14 cellular contexts compared by ENCODE assay signal in the genomic region with DNA sequence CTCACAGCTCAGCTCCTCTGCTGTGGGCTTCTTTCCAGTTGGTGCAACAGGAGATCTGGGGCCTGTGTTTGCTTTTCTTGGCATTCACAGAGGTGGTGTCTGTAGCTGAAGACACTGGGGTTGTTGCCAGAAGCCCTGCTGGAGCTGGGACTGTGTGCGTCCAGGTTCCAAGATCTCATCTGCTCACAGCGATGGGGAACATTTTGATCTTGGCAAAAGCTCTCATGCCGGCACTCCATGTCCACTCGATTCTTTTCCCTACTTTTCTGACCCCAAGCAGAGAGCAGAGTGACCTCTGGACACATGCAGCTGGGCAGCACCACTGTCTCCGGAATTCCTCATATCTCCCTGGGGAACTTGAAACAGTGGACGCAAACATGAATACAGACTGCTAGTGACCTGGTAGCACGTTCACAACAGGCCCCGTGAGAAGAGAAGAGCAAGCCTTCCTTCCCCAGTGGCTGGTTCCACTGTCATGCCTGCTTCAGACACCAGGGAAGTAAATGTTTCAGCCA. TPM values are rescaled to one million over a fixed set of nuclear protein-coding genes. Genes with fewer than 3 reads are reported as not detected.
A peak's percentile ranks its signal among the peaks of the same experiment; 100 is the strongest.
DNase-seq lines count a peak whose midpoint lies in the region; ATAC-seq and TF ChIP-seq lines count a peak whose summit lies in the region.
"Had no signal": no experiment of that assay in that cellular context is flagged by ENCODE, and none has a peak within 500 bp of the region (broad histone marks: within the 10 kb centered on the region; RNA-seq: fewer than 3 reads in every experiment).

No MANE protein-coding gene starts in this region.

- H4K20me1 ChIP-seq in PC-3 (ENCODE audit: low read length) (no peaks in the 10 kb centered on the region), SK-N-SH (ENCODE audit: insufficient read depth) (no peaks in the 10 kb centered on the region)

- ATAC-seq in esophagus mucosa: peak; percentile 31
- ATAC-seq in PC-3: no peak
- no peak for ATAC-seq in HG03175 (IDR thresholded peaks at IDR 0.05; ENCODE audit: unreplicated experiment)
- ATAC-seq: activated naive CD4-positive, alpha-beta T cell treated with anti-CD3 and anti-CD28 coated beads, Interleukin-2, amount 50 U/mL, for 72 hours had no signal

- H3K9me2 ChIP-seq in PC-3 (replicated peaks; ENCODE audit: low read length): no peaks in the 10 kb centered on the region
- H3K9me2 ChIP-seq in SK-N-SH: no peaks in the 10 kb centered on the region

- H3K4me1 ChIP-seq in testis (peaks cover 11% of the 10 kb centered on the region), PC-3 (ENCODE audit: insufficient read depth, low read length) (no peaks in the 10 kb centered on the region), SK-N-SH (ENCODE audit: control insufficient read depth in 1 of 2, insufficient read depth in 2 of 2, low read depth in 1 of 2, low read length in 1 of 2) (peaks cover 0 to 3% of the 10 kb centered on the region in 2 experiments; a peak in 1 of 4 replicates)
- H3K4me1 ChIP-seq: upper lobe of left lung had no signal

- no peaks in the 10 kb centered on the region for H3K9me3 Mint-ChIP-seq in activated T-helper 2 cell treated with anti-CD3 and anti-CD28 coated beads, Interferon-gamma antibody, Interleukin-2, Interleukin-4, amounts not matched to agents 10 μg/mL and 5 μg/mL and 100 μg/mL, durations not matched to agents 14 hours and 24 hours and 36 hours
- H3K9me3 Mint-ChIP-seq: activated CD4-positive, alpha-beta memory T cell treated with anti-CD3 and anti-CD28 coated beads, Interleukin-2, amount 10 ng/mL, durations not matched to agents 7 days and 5 days; activated naive CD4-positive, alpha-beta T cell treated with anti-CD3 and anti-CD28 coated beads, Interleukin-2, amount 50 U/mL, for 72 hours had no signal

- POLR2A ChIA-PET in PC-3 (lab: Charles Lee; ENCODE audit: unreplicated experiment): no interaction called here
- POLR2A ChIA-PET in SK-N-SH (lab: Yijun Ruan, JAX): no interaction called here

- DNase-seq in NCI-H1092 treated with DMSO at 0.1 percent for 48 hours (lab: John Stamatoyannopoulos, UW) (peak; percentile 17), mucosa of gallbladder (ENCODE audit: low spot score) (peak; percentile 54), testis (peak; percentile 91), PC-3 (no peak), SK-N-SH (no peak)
- DNase-seq in activated T-helper 2 cell treated with anti-CD3 and anti-CD28 coated beads, Interferon-gamma antibody, Interleukin-2, Interleukin-4, amounts not matched to agents 10 μg/mL and 5 μg/mL and 100 μg/mL, durations not matched to agents 14 hours and 24 hours and 36 hours (ENCODE audit: low spot score): no peak
- DNase-seq: activated CD4-positive, alpha-beta memory T cell treated with anti-CD3 and anti-CD28 coated beads, Interleukin-2, amount 10 ng/mL, durations not matched to agents 7 days and 5 days; NCI-H146 had no signal

- CTCF ChIA-PET in PC-3 (lab: Charles Lee) (no interaction called here), SK-N-SH (lab: Yijun Ruan, JAX) (interaction anchor here (0.7 to 0.9 kb wide), 4 partner anchors 30 to 658 kb away, joined by 3 to 4 read pairs (median 3); no protein-coding TSS in a partner anchor)

- peaks cover 17% of the 10 kb centered on the region for H3K27me3 Mint-ChIP-seq in activated T-helper 2 cell treated with anti-CD3 and anti-CD28 coated beads, Interferon-gamma antibody, Interleukin-2, Interleukin-4, amounts not matched to agents 10 μg/mL and 5 μg/mL and 100 μg/mL, durations not matched to agents 14 hours and 24 hours and 36 hours (ENCODE audit: low read depth)

- H3K4me2 ChIP-seq in PC-3 (ENCODE audit: low read length) (no peak overlapping the region), SK-N-SH (no peak overlapping the region)

- H3K36me3 ChIP-seq in testis (ENCODE audit: low read depth, missing control alignments): no peaks in the 10 kb centered on the region
- H3K36me3 ChIP-seq in PC-3 (ENCODE audit: low read depth, low read length): no peaks in the 10 kb centered on the region
- H3K36me3 ChIP-seq in SK-N-SH (replicated peaks in 1 of 2; ENCODE audit: control insufficient read depth in 1 of 2, insufficient read depth in 2 of 2, low read length in 1 of 2): no peaks in the 10 kb centered on the region
- H3K36me3 ChIP-seq: upper lobe of left lung had no signal

- no peaks in the 10 kb centered on the region for H3K36me3 Mint-ChIP-seq in activated T-helper 2 cell treated with anti-CD3 and anti-CD28 coated beads, Interferon-gamma antibody, Interleukin-2, Interleukin-4, amounts not matched to agents 10 μg/mL and 5 μg/mL and 100 μg/mL, durations not matched to agents 14 hours and 24 hours and 36 hours (ENCODE audit: low read depth)
- H3K36me3 Mint-ChIP-seq: activated naive CD4-positive, alpha-beta T cell treated with anti-CD3 and anti-CD28 coated beads, Interleukin-2, amount 50 U/mL, for 72 hours had no signal

- TF ChIP-seq EP300 in SK-N-SH (IDR thresholded peaks at IDR 0.05; ENCODE audit: borderline replicate concordance in 1 of 2, low read depth in 1 of 2, low read length in 1 of 2): no peak

- H3K4me1 Mint-ChIP-seq in activated T-helper 2 cell treated with anti-CD3 and anti-CD28 coated beads, Interferon-gamma antibody, Interleukin-2, Interleukin-4, amounts not matched to agents 10 μg/mL and 5 μg/mL and 100 μg/mL, durations not matched to agents 14 hours and 24 hours and 36 hours (ENCODE audit: low read depth): no peaks in the 10 kb centered on the region
- H3K4me1 Mint-ChIP-seq: activated CD4-positive, alpha-beta memory T cell treated with anti-CD3 and anti-CD28 coated beads, Interleukin-2, amount 10 ng/mL, durations not matched to agents 7 days and 5 days had no signal

- H3K79me2 ChIP-seq in PC-3 (ENCODE audit: low read length) (no peaks in the 10 kb centered on the region), SK-N-SH (ENCODE audit: insufficient read depth) (no peaks in the 10 kb centered on the region)

- H3F3A ChIP-seq in PC-3 (ENCODE audit: low read length, unreplicated experiment): no peaks in the 10 kb centered on the region
- H3F3A ChIP-seq in SK-N-SH (replicated peaks; ENCODE audit: insufficient read depth): no peaks in the 10 kb centered on the region

- H3K9ac ChIP-seq in PC-3 (ENCODE audit: low read length) (no peak overlapping the region), SK-N-SH (no peak overlapping the region)

- intact Hi-C loops in testis (cut with DNase I; ENCODE audit: low total_unique reads): no loop called here
- intact Hi-C loops in PC-3 (cut with micrococcal nuclease): no loop called here
- intact Hi-C loops in activated T-helper 2 cell treated with anti-CD3 and anti-CD28 coated beads, Interferon-gamma antibody, Interleukin-2, Interleukin-4, amounts not matched to agents 10 μg/mL and 5 μg/mL and 100 μg/mL, durations not matched to agents 14 hours and 24 hours and 36 hours (cut with micrococcal nuclease): no loop called here

- H3K27me3 ChIP-seq in testis (no peaks in the 10 kb centered on the region), PC-3 (ENCODE audit: low read length) (peaks cover 14% of the 10 kb centered on the region; the same call in 1 of the 2 replicates), SK-N-SH (ENCODE audit: insufficient read depth) (peaks cover 7% of the 10 kb centered on the region; the same call in 1 of the 2 replicates)
- H3K27me3 ChIP-seq: upper lobe of left lung had no signal

- no peak for TF ChIP-seq RAD21 in SK-N-SH (IDR thresholded peaks at IDR 0.05; ENCODE audit: low read length)

- H3K4me3 ChIP-seq in testis (no peak overlapping the region), PC-3 (ENCODE audit: low read length) (no peak overlapping the region), SK-N-SH (ENCODE audit: low read depth in 2 of 2, low read length in 1 of 2) (no peak overlapping the region)
- H3K4me3 ChIP-seq: upper lobe of left lung had no signal

- H3K27ac Mint-ChIP-seq in activated T-helper 2 cell treated with anti-CD3 and anti-CD28 coated beads, Interferon-gamma antibody, Interleukin-2, Interleukin-4, amounts not matched to agents 10 μg/mL and 5 μg/mL and 100 μg/mL, durations not matched to agents 14 hours and 24 hours and 36 hours: no peak overlapping the region
- H3K27ac Mint-ChIP-seq: activated CD4-positive, alpha-beta memory T cell treated with anti-CD3 and anti-CD28 coated beads, Interleukin-2, amount 10 ng/mL, durations not matched to agents 7 days and 5 days; activated naive CD4-positive, alpha-beta T cell treated with anti-CD3 and anti-CD28 coated beads, Interleukin-2, amount 50 U/mL, for 72 hours had no signal

- no peak for TF ChIP-seq POLR2A in testis (IDR thresholded peaks at IDR 0.05)

- WGBS in testis, 2 donors: 32 to 38% methylated on average over 8 of the region's 8 CpGs
- 15% methylated on average over 8 of the region's 8 CpGs for WGBS in SK-N-SH (ENCODE audit: low lambda C conversion rate)

- no peak overlapping the region for H3K4me3 Mint-ChIP-seq in activated T-helper 2 cell treated with anti-CD3 and anti-CD28 coated beads, Interferon-gamma antibody, Interleukin-2, Interleukin-4, amounts not matched to agents 10 μg/mL and 5 μg/mL and 100 μg/mL, durations not matched to agents 14 hours and 24 hours and 36 hours (ENCODE audit: low read depth)
- H3K4me3 Mint-ChIP-seq: activated CD4-positive, alpha-beta memory T cell treated with anti-CD3 and anti-CD28 coated beads, Interleukin-2, amount 10 ng/mL, durations not matched to agents 7 days and 5 days had no signal

- no peak overlapping the region for H2AFZ ChIP-seq in PC-3 (ENCODE audit: low read length)
- H2AFZ ChIP-seq in SK-N-SH (ENCODE audit: low read depth): no peak overlapping the region

- peak overlapping the region in 1 of 2 donors; percentile 57 for H3K27ac ChIP-seq in testis
- H3K27ac ChIP-seq in PC-3 (ENCODE audit: low read length): no peak overlapping the region
- H3K27ac ChIP-seq in SK-N-SH (ENCODE audit: low read depth in 2 of 2, low read length in 1 of 2): no peak overlapping the region

- no TSS peak for BruUV-seq in PC-3 (replicated peaks; lab: Mats Ljungman, UMichigan)

- no peaks in the 10 kb centered on the region for H3K9me3 ChIP-seq in testis
- no peaks in the 10 kb centered on the region for H3K9me3 ChIP-seq in PC-3 (ENCODE audit: low read length)
- no peaks in the 10 kb centered on the region for H3K9me3 ChIP-seq in SK-N-SH
- H3K9me3 ChIP-seq: upper lobe of left lung had no signal

- TF ChIP-seq CTCF in testis (IDR thresholded peaks at IDR 0.05): no peak
- no peak for TF ChIP-seq CTCF in PC-3 (conservative IDR thresholded peaks at IDR 0.05; ENCODE audit: low read depth, low read length)
- TF ChIP-seq CTCF in SK-N-SH (IDR thresholded peaks at IDR 0.05): no peak

TF ChIP-seq in SK-N-SH, 30 proteins besides CTCF, POLR2A, EP300 and RAD21 (continues in another document):
- TF ChIP-seq TCF12 (IDR thresholded peaks at IDR 0.05) (no peak), NRF1 (IDR thresholded peaks at IDR 0.05; ENCODE audit: low read depth, low read length) (no peak)

RNA-seq across cellular contexts. Expression of a gene that starts 36.1 kb away (rescaled TPM):
- total RNA-seq in esophagus mucosa (23.3 TPM), mucosa of gallbladder (30.0 TPM), testis (10 to 100 TPM in 1 of 2 donors, 1 to 10 TPM in 1; 5.2 to 13.5 TPM), PC-3 (2014; rRNA removed) (10.0 and 11.4 TPM in 2 replicates)
- polyA plus RNA-seq in testis (ENCODE audit: insufficient read depth, low read depth, low replicate concordance) (6.7 TPM), SK-N-SH (2012; rRNA removed) (0.62 and 0.84 TPM in 2 replicates)
- 0.50 and 0.67 TPM in 2 replicates for polyA plus RNA-seq in SK-N-SH (2012; cell fraction: cytosol; rRNA removed)
- polyA plus RNA-seq in SK-N-SH (2012; cell fraction: nucleus; rRNA removed): 1.1 and 1.5 TPM in 2 replicates
- total RNA-seq in activated T-helper 2 cell treated with anti-CD3 and anti-CD28 coated beads, Interferon-gamma antibody, Interleukin-2, Interleukin-4, amounts not matched to agents 10 μg/mL and 5 μg/mL and 100 μg/mL, durations not matched to agents 14 hours and 24 hours and 36 hours: not detected in 2 replicates
- total RNA-seq: activated CD4-positive, alpha-beta memory T cell treated with anti-CD3 and anti-CD28 coated beads, Interleukin-2, amount 10 ng/mL, durations not matched to agents 7 days and 5 days; activated naive CD4-positive, alpha-beta T cell treated with anti-CD3 and anti-CD28 coated beads, Interleukin-2, amount 50 U/mL, for 72 hours; OCI-LY7; T-helper 1 cell treated with Interleukin-12 subunit alpha and Interleukin-12 subunit beta and Interleukin-4 antibody, amounts not matched to agents 30 ng/mL and 1 ng/mL, for 36 hours had no signal

Comparison
In these comparisons a context has a peak if more than half of its experiments do, and no peak if none do; other contexts are left out.
1. DNase-seq: peak in NCI-H1092 treated with DMSO at 0.1 percent for 48 hours (single experiment), mucosa of gallbladder (single experiment) and testis (single experiment); none in PC-3 (single experiment), SK-N-SH (single experiment) and activated T-helper 2 cell treated with anti-CD3 and anti-CD28 coated beads, Interferon-gamma antibody, Interleukin-2, Interleukin-4, amounts not matched to agents 10 μg/mL and 5 μg/mL and 100 μg/mL, durations not matched to agents 14 hours and 24 hours and 36 hours (single experiment).